Comparison of ENCODE assay signal across 1 cellular context in the genomic region with DNA sequence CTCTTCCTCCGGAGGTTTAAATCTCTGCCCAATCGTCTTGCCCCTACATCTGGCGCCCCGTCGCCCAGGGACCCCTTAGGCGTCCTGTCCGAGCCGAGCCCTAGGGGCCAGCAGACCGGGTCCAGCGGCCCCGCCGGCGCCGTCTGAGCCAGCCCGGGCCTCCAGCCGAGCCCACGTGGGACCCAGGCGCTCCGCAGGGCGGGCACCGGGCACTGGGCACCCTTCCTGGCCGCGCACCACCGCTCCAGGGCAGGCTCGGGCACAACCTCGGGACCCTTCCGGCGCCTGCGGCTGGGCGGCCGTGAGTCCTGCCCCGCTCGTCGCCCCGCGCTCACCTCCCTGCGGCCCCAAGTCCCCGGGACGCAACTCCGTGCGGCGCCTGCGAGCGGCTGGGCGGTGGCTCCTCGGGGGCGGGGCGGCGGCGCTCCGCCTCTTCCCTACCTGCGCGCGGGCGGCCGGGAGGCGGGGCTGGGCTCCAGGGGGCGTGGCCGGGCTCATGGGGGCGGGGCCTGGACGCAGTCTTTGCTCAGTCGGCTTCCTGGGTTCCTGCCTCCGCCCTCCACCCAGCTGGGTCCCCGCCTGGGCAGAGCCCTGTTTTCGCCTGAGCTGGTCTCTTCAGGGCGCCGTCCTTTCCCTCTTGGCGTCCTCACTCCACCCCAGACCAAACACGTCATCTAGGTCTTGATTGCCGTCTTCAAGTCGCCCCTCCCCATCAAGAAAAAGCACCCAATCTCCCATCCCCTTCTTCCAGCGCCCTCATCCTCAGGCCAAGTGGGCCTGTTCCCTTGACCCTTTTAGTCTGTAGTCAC.
TF ChIP-seq lines count a peak whose summit lies in the region.

A gene (minus strand): TSS at position 406 of the 809 bp plus-strand sequence. CDS start 19,899 bp downstream, outside the sequence.

TF ChIP-seq in HEK293, 187 proteins besides CTCF, POLR2A, EP300 and RAD21 (continued from another document):
- TF ChIP-seq, protein P1, sequence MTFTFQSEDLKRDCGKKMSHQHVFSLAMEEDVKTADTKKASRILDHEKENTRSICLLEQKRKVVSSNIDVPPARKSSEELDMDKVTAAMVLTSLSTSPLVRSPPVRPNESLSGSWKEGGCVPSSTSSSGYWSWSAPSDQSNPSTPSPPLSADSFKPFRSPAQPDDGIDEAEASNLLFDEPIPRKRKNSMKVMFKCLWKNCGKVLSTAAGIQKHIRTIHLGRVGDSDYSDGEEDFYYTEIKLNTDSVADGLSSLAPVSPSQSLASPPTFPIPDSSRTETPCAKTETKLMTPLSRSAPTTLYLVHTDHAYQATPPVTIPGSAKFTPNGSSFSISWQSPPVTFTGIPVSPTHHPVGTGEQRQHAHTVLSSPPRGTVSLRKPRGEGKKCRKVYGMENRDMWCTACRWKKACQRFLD (tag by site-specific recombination; IDR thresholded peaks at IDR 0.05), result no peak
- TF ChIP-seq ZIC2 (tag by site-specific recombination; IDR thresholded peaks at IDR 0.05), result peak; percentile 76
- no peak for TF ChIP-seq ZNF514 (tag by site-specific recombination; IDR thresholded peaks at IDR 0.05)
- no peak for TF ChIP-seq ZNF785 (tag by site-specific recombination; IDR thresholded peaks at IDR 0.05)
- TF ChIP-seq ZNF416 (tag by site-specific recombination; IDR thresholded peaks at IDR 0.05), result no peak
- TF ChIP-seq SP3 (tag by site-specific recombination; IDR thresholded peaks at IDR 0.05), result peak; percentile 89
- TF ChIP-seq, protein P2, sequence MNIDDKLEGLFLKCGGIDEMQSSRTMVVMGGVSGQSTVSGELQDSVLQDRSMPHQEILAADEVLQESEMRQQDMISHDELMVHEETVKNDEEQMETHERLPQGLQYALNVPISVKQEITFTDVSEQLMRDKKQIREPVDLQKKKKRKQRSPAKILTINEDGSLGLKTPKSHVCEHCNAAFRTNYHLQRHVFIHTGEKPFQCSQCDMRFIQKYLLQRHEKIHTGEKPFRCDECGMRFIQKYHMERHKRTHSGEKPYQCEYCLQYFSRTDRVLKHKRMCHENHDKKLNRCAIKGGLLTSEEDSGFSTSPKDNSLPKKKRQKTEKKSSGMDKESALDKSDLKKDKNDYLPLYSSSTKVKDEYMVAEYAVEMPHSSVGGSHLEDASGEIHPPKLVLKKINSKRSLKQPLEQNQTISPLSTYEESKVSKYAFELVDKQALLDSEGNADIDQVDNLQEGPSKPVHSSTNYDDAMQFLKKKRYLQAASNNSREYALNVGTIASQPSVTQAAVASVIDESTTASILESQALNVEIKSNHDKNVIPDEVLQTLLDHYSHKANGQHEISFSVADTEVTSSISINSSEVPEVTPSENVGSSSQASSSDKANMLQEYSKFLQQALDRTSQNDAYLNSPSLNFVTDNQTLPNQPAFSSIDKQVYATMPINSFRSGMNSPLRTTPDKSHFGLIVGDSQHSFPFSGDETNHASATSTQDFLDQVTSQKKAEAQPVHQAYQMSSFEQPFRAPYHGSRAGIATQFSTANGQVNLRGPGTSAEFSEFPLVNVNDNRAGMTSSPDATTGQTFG (tag by site-specific recombination; IDR thresholded peaks at IDR 0.05; ENCODE audit: borderline replicate concordance), result no peak
- 0 out of 2 replicates have a peak, but pooled peaks have one; percentile 61 for TF ChIP-seq ZSCAN30 (tag by site-specific recombination; IDR thresholded peaks at IDR 0.05)
- TF ChIP-seq, protein P3, sequence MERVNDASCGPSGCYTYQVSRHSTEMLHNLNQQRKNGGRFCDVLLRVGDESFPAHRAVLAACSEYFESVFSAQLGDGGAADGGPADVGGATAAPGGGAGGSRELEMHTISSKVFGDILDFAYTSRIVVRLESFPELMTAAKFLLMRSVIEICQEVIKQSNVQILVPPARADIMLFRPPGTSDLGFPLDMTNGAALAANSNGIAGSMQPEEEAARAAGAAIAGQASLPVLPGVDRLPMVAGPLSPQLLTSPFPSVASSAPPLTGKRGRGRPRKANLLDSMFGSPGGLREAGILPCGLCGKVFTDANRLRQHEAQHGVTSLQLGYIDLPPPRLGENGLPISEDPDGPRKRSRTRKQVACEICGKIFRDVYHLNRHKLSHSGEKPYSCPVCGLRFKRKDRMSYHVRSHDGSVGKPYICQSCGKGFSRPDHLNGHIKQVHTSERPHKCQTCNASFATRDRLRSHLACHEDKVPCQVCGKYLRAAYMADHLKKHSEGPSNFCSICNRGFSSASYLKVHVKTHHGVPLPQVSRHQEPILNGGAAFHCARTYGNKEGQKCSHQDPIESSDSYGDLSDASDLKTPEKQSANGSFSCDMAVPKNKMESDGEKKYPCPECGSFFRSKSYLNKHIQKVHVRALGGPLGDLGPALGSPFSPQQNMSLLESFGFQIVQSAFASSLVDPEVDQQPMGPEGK (tag by site-specific recombination; IDR thresholded peaks at IDR 0.05), result peak; percentile 46; the same call in 1 of the 2 replicates
- TF ChIP-seq ZFP37 (tag by site-specific recombination; IDR thresholded peaks at IDR 0.05), result no peak
- peak; percentile 40; the same call in 1 of the 2 replicates for TF ChIP-seq KLF16 (tag by site-specific recombination; IDR thresholded peaks at IDR 0.05)
- no peak for TF ChIP-seq ZNF169 (tag by site-specific recombination; IDR thresholded peaks at IDR 0.05)
- TF ChIP-seq ZBTB48 (tag by site-specific recombination; IDR thresholded peaks at IDR 0.05), result peak; percentile 83
- peak; percentile 44; the same call in 1 of the 2 replicates for TF ChIP-seq ZNF677 (tag by site-specific recombination; IDR thresholded peaks at IDR 0.05)
- no peak for TF ChIP-seq ZNF621 (tag by site-specific recombination; IDR thresholded peaks at IDR 0.05)
- no peak for TF ChIP-seq MEIS1 (CRISPR knock-in tag; IDR thresholded peaks at IDR 0.05; ENCODE audit: borderline replicate concordance)
- TF ChIP-seq ZBTB17 (tag by site-specific recombination; IDR thresholded peaks at IDR 0.05), result peak; percentile 31; the same call in 1 of the 2 replicates
- peak; percentile 50 for TF ChIP-seq ZBTB21 (tag by site-specific recombination; IDR thresholded peaks at IDR 0.05)
- TF ChIP-seq KLF10 (tag by site-specific recombination; IDR thresholded peaks at IDR 0.05), result peak; percentile 80
- TF ChIP-seq KLF1 (tag by site-specific recombination; IDR thresholded peaks at IDR 0.05), result peak; percentile 89
- peak; percentile 95; the same call in 1 of the 2 replicates for TF ChIP-seq ZNF335 (tag by site-specific recombination; conservative IDR thresholded peaks at IDR 0.05)
- TF ChIP-seq ZNF530 (tag by site-specific recombination; IDR thresholded peaks at IDR 0.05; ENCODE audit: low read depth), result no peak
- TF ChIP-seq ZNF561 (tag by site-specific recombination; IDR thresholded peaks at IDR 0.05; ENCODE audit: borderline replicate concordance), result peak; percentile 92
- no peak for TF ChIP-seq ZNF548 (tag by site-specific recombination; IDR thresholded peaks at IDR 0.05)
- 0 out of 2 replicates have a peak, but pooled peaks have one; percentile 9 for TF ChIP-seq BCL11B (tag by site-specific recombination; IDR thresholded peaks at IDR 0.05; ENCODE audit: low read depth)
- TF ChIP-seq ZNF670 (tag by site-specific recombination; IDR thresholded peaks at IDR 0.05; ENCODE audit: low read depth), result no peak
- TF ChIP-seq ZNF596 (tag by site-specific recombination; IDR thresholded peaks at IDR 0.05), result peak; percentile 59; the same call in 1 of the 2 replicates
- TF ChIP-seq IKZF3 (tag by site-specific recombination; IDR thresholded peaks at IDR 0.05), result 0 out of 2 replicates have a peak, but pooled peaks have one; percentile 52
- no peak for TF ChIP-seq BCL11A (tag by site-specific recombination; IDR thresholded peaks at IDR 0.05; ENCODE audit: low read depth)
- peak; percentile 65 for TF ChIP-seq ZBTB20 (tag by site-specific recombination; IDR thresholded peaks at IDR 0.05)
- peak; percentile 70; the same call in 1 of the 2 replicates for TF ChIP-seq KLF8 (tag by site-specific recombination; IDR thresholded peaks at IDR 0.05)
- TF ChIP-seq TRIM28 (IDR thresholded peaks at IDR 0.05; ENCODE audit: borderline replicate concordance, low read length), result no peak
- no peak for TF ChIP-seq ZNF311 (tag by site-specific recombination; IDR thresholded peaks at IDR 0.05; ENCODE audit: borderline replicate concordance)
- peak; percentile 68; the same call in 1 of the 2 replicates for TF ChIP-seq SP7 (tag by site-specific recombination; IDR thresholded peaks at IDR 0.05)
- TF ChIP-seq ZNF423 (tag by site-specific recombination; IDR thresholded peaks at IDR 0.05), result peak; percentile 76; the same call in 1 of the 2 replicates
- no peak for TF ChIP-seq ZNF223 (tag by site-specific recombination; IDR thresholded peaks at IDR 0.05)
- TF ChIP-seq ZNF211 (tag by site-specific recombination; IDR thresholded peaks at IDR 0.05; ENCODE audit: low read depth), result no peak
- peak; percentile 81 for TF ChIP-seq KLF9 (tag by site-specific recombination; IDR thresholded peaks at IDR 0.05; ENCODE audit: low read depth)
- TF ChIP-seq, protein P4, sequence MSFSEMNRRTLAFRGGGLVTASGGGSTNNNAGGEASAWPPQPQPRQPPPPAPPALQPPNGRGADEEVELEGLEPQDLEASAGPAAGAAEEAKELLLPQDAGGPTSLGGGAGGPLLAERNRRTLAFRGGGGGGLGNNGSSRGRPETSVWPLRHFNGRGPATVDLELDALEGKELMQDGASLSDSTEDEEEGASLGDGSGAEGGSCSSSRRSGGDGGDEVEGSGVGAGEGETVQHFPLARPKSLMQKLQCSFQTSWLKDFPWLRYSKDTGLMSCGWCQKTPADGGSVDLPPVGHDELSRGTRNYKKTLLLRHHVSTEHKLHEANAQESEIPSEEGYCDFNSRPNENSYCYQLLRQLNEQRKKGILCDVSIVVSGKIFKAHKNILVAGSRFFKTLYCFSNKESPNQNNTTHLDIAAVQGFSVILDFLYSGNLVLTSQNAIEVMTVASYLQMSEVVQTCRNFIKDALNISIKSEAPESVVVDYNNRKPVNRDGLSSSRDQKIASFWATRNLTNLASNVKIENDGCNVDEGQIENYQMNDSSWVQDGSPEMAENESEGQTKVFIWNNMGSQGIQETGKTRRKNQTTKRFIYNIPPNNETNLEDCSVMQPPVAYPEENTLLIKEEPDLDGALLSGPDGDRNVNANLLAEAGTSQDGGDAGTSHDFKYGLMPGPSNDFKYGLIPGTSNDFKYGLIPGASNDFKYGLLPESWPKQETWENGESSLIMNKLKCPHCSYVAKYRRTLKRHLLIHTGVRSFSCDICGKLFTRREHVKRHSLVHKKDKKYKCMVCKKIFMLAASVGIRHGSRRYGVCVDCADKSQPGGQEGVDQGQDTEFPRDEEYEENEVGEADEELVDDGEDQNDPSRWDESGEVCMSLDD (tag by site-specific recombination; IDR thresholded peaks at IDR 0.05), result peak; percentile 41; the same call in 1 of the 2 replicates
- 0 out of 2 replicates have a peak, but pooled peaks have one; percentile 51 for TF ChIP-seq ZNF184 (tag by site-specific recombination; IDR thresholded peaks at IDR 0.05)
- 0 out of 2 replicates have a peak, but pooled peaks have one; percentile 31 for TF ChIP-seq ZSCAN23 (tag by site-specific recombination; IDR thresholded peaks at IDR 0.05)
- TF ChIP-seq, protein P5, sequence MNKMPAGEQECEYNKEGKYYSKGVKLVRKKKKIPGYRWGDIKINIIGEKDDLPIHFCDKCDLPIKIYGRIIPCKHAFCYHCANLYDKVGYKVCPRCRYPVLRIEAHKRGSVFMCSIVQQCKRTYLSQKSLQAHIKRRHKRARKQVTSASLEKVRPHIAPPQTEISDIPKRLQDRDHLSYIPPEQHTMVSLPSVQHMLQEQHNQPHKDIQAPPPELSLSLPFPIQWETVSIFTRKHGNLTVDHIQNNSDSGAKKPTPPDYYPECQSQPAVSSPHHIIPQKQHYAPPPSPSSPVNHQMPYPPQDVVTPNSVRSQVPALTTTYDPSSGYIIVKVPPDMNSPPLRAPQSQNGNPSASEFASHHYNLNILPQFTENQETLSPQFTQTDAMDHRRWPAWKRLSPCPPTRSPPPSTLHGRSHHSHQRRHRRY (tag by site-specific recombination; IDR thresholded peaks at IDR 0.05), result no peak
- TF ChIP-seq ZNF776 (tag by site-specific recombination; IDR thresholded peaks at IDR 0.05; ENCODE audit: borderline replicate concordance), result no peak
- no peak for TF ChIP-seq ZBTB7A (tag by site-specific recombination; IDR thresholded peaks at IDR 0.05; ENCODE audit: low read depth)
- TF ChIP-seq ZNF24 (tag by site-specific recombination; IDR thresholded peaks at IDR 0.05), result no peak
- TF ChIP-seq, protein P6, sequence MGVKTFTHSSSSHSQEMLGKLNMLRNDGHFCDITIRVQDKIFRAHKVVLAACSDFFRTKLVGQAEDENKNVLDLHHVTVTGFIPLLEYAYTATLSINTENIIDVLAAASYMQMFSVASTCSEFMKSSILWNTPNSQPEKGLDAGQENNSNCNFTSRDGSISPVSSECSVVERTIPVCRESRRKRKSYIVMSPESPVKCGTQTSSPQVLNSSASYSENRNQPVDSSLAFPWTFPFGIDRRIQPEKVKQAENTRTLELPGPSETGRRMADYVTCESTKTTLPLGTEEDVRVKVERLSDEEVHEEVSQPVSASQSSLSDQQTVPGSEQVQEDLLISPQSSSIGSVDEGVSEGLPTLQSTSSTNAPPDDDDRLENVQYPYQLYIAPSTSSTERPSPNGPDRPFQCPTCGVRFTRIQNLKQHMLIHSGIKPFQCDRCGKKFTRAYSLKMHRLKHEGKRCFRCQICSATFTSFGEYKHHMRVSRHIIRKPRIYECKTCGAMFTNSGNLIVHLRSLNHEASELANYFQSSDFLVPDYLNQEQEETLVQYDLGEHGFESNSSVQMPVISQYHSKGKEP (tag by site-specific recombination; IDR thresholded peaks at IDR 0.05), result peak; percentile 49; the same call in 1 of the 2 replicates
- TF ChIP-seq ZBTB8A (tag by site-specific recombination; IDR thresholded peaks at IDR 0.05), result peak; percentile 94
- TF ChIP-seq GLIS1 (tag by site-specific recombination; IDR thresholded peaks at IDR 0.05), result peak; percentile 3; the same call in 1 of the 2 replicates
- TF ChIP-seq, protein P7, sequence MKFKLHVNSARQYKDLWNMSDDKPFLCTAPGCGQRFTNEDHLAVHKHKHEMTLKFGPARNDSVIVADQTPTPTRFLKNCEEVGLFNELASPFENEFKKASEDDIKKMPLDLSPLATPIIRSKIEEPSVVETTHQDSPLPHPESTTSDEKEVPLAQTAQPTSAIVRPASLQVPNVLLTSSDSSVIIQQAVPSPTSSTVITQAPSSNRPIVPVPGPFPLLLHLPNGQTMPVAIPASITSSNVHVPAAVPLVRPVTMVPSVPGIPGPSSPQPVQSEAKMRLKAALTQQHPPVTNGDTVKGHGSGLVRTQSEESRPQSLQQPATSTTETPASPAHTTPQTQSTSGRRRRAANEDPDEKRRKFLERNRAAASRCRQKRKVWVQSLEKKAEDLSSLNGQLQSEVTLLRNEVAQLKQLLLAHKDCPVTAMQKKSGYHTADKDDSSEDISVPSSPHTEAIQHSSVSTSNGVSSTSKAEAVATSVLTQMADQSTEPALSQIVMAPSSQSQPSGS (tag by site-specific recombination; IDR thresholded peaks at IDR 0.05; ENCODE audit: low read depth), result no peak
- TF ChIP-seq, protein P8, sequence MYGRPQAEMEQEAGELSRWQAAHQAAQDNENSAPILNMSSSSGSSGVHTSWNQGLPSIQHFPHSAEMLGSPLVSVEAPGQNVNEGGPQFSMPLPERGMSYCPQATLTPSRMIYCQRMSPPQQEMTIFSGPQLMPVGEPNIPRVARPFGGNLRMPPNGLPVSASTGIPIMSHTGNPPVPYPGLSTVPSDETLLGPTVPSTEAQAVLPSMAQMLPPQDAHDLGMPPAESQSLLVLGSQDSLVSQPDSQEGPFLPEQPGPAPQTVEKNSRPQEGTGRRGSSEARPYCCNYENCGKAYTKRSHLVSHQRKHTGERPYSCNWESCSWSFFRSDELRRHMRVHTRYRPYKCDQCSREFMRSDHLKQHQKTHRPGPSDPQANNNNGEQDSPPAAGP (tag by site-specific recombination; IDR thresholded peaks at IDR 0.05), result peak; percentile 65
- peak; percentile 56 for TF ChIP-seq SP2 (tag by site-specific recombination; IDR thresholded peaks at IDR 0.05)
- TF ChIP-seq ZNF629 (tag by site-specific recombination; IDR thresholded peaks at IDR 0.05), result peak; percentile 46; the same call in 1 of the 2 replicates
TF ChIP-seq in HEK293: peak in this region for 33.
